Comparison of ENCODE assay signal across 12 cellular contexts in genomic region chr19:44692379-44692721, GRCh38. TPM values are rescaled to one million over a fixed set of nuclear protein-coding genes. Genes with fewer than 3 reads are reported as not detected.
DNase-seq lines count a peak whose midpoint lies in the region; ATAC-seq and TF ChIP-seq lines count a peak whose summit lies in the region.
"Had no signal": no experiment of that assay in that cellular context is flagged by ENCODE, and none has a peak within 500 bp of the region (broad histone marks: within the 10 kb centered on the region; RNA-seq: fewer than 3 reads in every experiment).

No MANE protein-coding gene starts in this region.

- CTCF ChIA-PET in activated CD8-positive, alpha-beta memory T cell treated with anti-CD3 and anti-CD28 coated beads, Interleukin-2, amount 10 ng/mL, durations not matched to agents 7 days and 5 days (lab: Charles Lee): interaction anchor here (1.0 to 8.7 kb wide), 3 partner anchors 32 to 92 kb away, joined by 4 to 117 read pairs (median 98); no protein-coding TSS in a partner anchor
- CTCF ChIA-PET in IMR-90 (lab: Yijun Ruan, JAX): no interaction called here

- no peak overlapping the region; the same call in 1 of the 2 replicates for H3K4ac ChIP-seq in IMR-90 (ENCODE audit: low read depth, low read length)

- peak overlapping the region; percentile 15; the same call in 1 of the 2 replicates for H2AK5ac ChIP-seq in IMR-90 (ENCODE audit: low read depth, low read length)

- peak; percentile 20 for ATAC-seq in activated CD8-positive, alpha-beta memory T cell treated with anti-CD3 and anti-CD28 coated beads, Interleukin-2, amount 10 ng/mL, durations not matched to agents 7 days and 5 days
- ATAC-seq in IMR-90 (ENCODE audit: low read depth) (no peak), sciatic nerve (no peak)

- H3K9me1 ChIP-seq in IMR-90 (ENCODE audit: insufficient read depth, low read length): peaks cover 4% of the 10 kb centered on the region; the same call in 1 of the 2 replicates

- no CpG with 5 or more reads among the region's 5 CpGs for WGBS in IMR-90 (ENCODE audit: extremely low coverage in 2 of 2, insufficient read length in 1 of 2), 2 experiments
- 14 to 27% (median 18%) methylated on average over 5 of the region's 5 CpGs for WGBS in spleen, 5 donors

- H3K27me3 ChIP-seq in IMR-90 (ENCODE audit: control insufficient read depth, insufficient read depth, low read length) (no peaks in the 10 kb centered on the region), spleen (replicated peaks in 1 of 7) (peaks cover 0 to 14% (median 0%) of the 10 kb centered on the region in 7 donors)

- POLR2A ChIA-PET in IMR-90 (lab: Charles Lee; ENCODE audit: unreplicated experiment): no interaction called here

- no peak for TF ChIP-seq RAD21 in IMR-90 (IDR thresholded peaks at IDR 0.05; ENCODE audit: low read length)

- H3K56ac ChIP-seq in IMR-90 (ENCODE audit: extremely low read depth, insufficient read depth, low read length): no peak overlapping the region

- TF ChIP-seq CTCF in IMR-90 (conservative IDR thresholded peaks at IDR 0.05; ENCODE audit: low read depth, low read length) (no peak), spleen (IDR thresholded peaks at IDR 0.05 in 8 of 11, conservative IDR thresholded peaks at IDR 0.05 in 3 of 11) (no peak)

- intact Hi-C loops in IMR-90 (cut with micrococcal nuclease) (no loop called here), spleen (cut with DNase I; ENCODE audit: low total_unique reads) (no loop called here), sciatic nerve (cut with DNase I) (no loop called here)
- intact Hi-C loops in dendritic cell treated with granulocyte-macrophage colony-stimulating factor and Interleukin-4, amounts not matched to agents 40 ng/mL and 50 ng/mL, for 4 days (cut with micrococcal nuclease): no loop called here

- peaks cover 25% of the 10 kb centered on the region for H3K4me1 Mint-ChIP-seq in activated CD8-positive, alpha-beta memory T cell treated with anti-CD3 and anti-CD28 coated beads, Interleukin-2, amount 10 ng/mL, durations not matched to agents 7 days and 5 days
- H3K4me1 Mint-ChIP-seq in dendritic cell treated with granulocyte-macrophage colony-stimulating factor and Interleukin-4, amounts not matched to agents 40 ng/mL and 50 ng/mL, for 4 days (ENCODE audit: low read depth): peaks cover 71% of the 10 kb centered on the region

- no peaks in the 10 kb centered on the region for H3K36me3 Mint-ChIP-seq in activated CD8-positive, alpha-beta memory T cell treated with anti-CD3 and anti-CD28 coated beads, Interleukin-2, amount 10 ng/mL, durations not matched to agents 7 days and 5 days
- no peaks in the 10 kb centered on the region for H3K36me3 Mint-ChIP-seq in dendritic cell treated with granulocyte-macrophage colony-stimulating factor and Interleukin-4, amounts not matched to agents 40 ng/mL and 50 ng/mL, for 4 days (ENCODE audit: low read depth)

- H3K9ac ChIP-seq in IMR-90 (ENCODE audit: low read depth, low read length): no peak overlapping the region

- H2BK120ac ChIP-seq in IMR-90 (ENCODE audit: low read depth, low read length): no peak overlapping the region; the same call in 1 of the 2 replicates

- no peak overlapping the region for H3K4me2 ChIP-seq in IMR-90 (ENCODE audit: low read depth, low read length)

- peak overlapping the region; percentile 26 for H3K4me3 Mint-ChIP-seq in activated CD8-positive, alpha-beta memory T cell treated with anti-CD3 and anti-CD28 coated beads, Interleukin-2, amount 10 ng/mL, durations not matched to agents 7 days and 5 days
- H3K4me3 Mint-ChIP-seq in dendritic cell treated with granulocyte-macrophage colony-stimulating factor and Interleukin-4, amounts not matched to agents 40 ng/mL and 50 ng/mL, for 4 days: peak overlapping the region; percentile 10
- H3K4me3 Mint-ChIP-seq: endodermal cell had no signal

- no peak overlapping the region for H3K27ac Mint-ChIP-seq in activated CD8-positive, alpha-beta memory T cell treated with anti-CD3 and anti-CD28 coated beads, Interleukin-2, amount 10 ng/mL, durations not matched to agents 7 days and 5 days
- peak overlapping the region; percentile 50 for H3K27ac Mint-ChIP-seq in dendritic cell treated with granulocyte-macrophage colony-stimulating factor and Interleukin-4, amounts not matched to agents 40 ng/mL and 50 ng/mL, for 4 days
- H3K27ac Mint-ChIP-seq: endodermal cell had no signal

- H2BK20ac ChIP-seq in IMR-90 (ENCODE audit: low read depth, low read length): no peak overlapping the region

- no peak overlapping the region for H3K4me3 ChIP-seq in IMR-90 (ENCODE audit: insufficient read depth, low read depth, low read length)
- H3K4me3 ChIP-seq in spleen: peak overlapping the region in 1 of 8 donors; percentile 33

- H3K27me3 Mint-ChIP-seq in activated CD8-positive, alpha-beta memory T cell treated with anti-CD3 and anti-CD28 coated beads, Interleukin-2, amount 10 ng/mL, durations not matched to agents 7 days and 5 days: peaks cover 51% of the 10 kb centered on the region
- H3K27me3 Mint-ChIP-seq in dendritic cell treated with granulocyte-macrophage colony-stimulating factor and Interleukin-4, amounts not matched to agents 40 ng/mL and 50 ng/mL, for 4 days: peaks cover 18% of the 10 kb centered on the region

- H3K9me3 ChIP-seq in IMR-90 (ENCODE audit: control insufficient read depth, insufficient read depth, low read length) (no peaks in the 10 kb centered on the region), spleen (no peaks in the 10 kb centered on the region)

- no peaks in the 10 kb centered on the region for H3K36me3 ChIP-seq in IMR-90 (ENCODE audit: control insufficient read depth, insufficient read depth, low read length)
- H3K36me3 ChIP-seq in spleen: no peaks in the 10 kb centered on the region

- peak overlapping the region; percentile 84 for H2AFZ ChIP-seq in IMR-90 (replicated peaks; ENCODE audit: low read length, poor library complexity)

- no peak overlapping the region for H3K14ac ChIP-seq in IMR-90 (replicated peaks; ENCODE audit: low read depth, low read length)

- no peak for TF ChIP-seq POLR2A in IMR-90 (IDR thresholded peaks at IDR 0.05; ENCODE audit: low read depth, low read length)
- TF ChIP-seq POLR2A in spleen (IDR thresholded peaks at IDR 0.05): no peak

- peak overlapping the region; percentile 85; the same call in 1 of the 3 replicates for H2BK15ac ChIP-seq in IMR-90 (ENCODE audit: low read depth, low read length)

- BruUV-seq in IMR-90 (replicated peaks; lab: Mats Ljungman, UMichigan): no TSS peak

- no peaks in the 10 kb centered on the region for H4K20me1 ChIP-seq in IMR-90 (ENCODE audit: insufficient read depth, low read length)

- dilution Hi-C loops in IMR-90 (cut with HindIII; ENCODE audit: low sequenced_read_pairs, unreplicated experiment): no loop called here

- H4K8ac ChIP-seq in IMR-90 (ENCODE audit: low read depth in 2 of 2, low read length in 2 of 2): peak overlapping the region in 1 of 2 experiments; percentile 27; a peak in 1 of 4 replicates

- H3K9me3 Mint-ChIP-seq in activated CD8-positive, alpha-beta memory T cell treated with anti-CD3 and anti-CD28 coated beads, Interleukin-2, amount 10 ng/mL, durations not matched to agents 7 days and 5 days (ENCODE audit: low read depth): no peaks in the 10 kb centered on the region
- H3K9me3 Mint-ChIP-seq in dendritic cell treated with granulocyte-macrophage colony-stimulating factor and Interleukin-4, amounts not matched to agents 40 ng/mL and 50 ng/mL, for 4 days: no peaks in the 10 kb centered on the region
- H3K9me3 Mint-ChIP-seq: endodermal cell had no signal

- H3K23ac ChIP-seq in IMR-90 (ENCODE audit: low read depth, low read length): no peak overlapping the region

- H3K4me1 ChIP-seq in IMR-90 (ENCODE audit: control insufficient read depth, insufficient read depth, low read length): peaks cover 6% of the 10 kb centered on the region
- peaks cover 14 to 74% (median 45%) of the 10 kb centered on the region in 6 donors for H3K4me1 ChIP-seq in spleen

- in situ Hi-C loops in IMR-90 (cut with MboI; ENCODE audit: low sequenced_read_pairs): no loop called here

- no peak overlapping the region for H4K5ac ChIP-seq in IMR-90 (ENCODE audit: low read depth, low read length)

- peak overlapping the region; percentile 31 for H2BK5ac ChIP-seq in IMR-90 (ENCODE audit: low read depth, low read length, poor library complexity, severe bottlenecking)

- H3K79me1 ChIP-seq in IMR-90 (ENCODE audit: low read depth in 1 of 2, low read length in 2 of 2): no peaks in the 10 kb centered on the region

- H4K91ac ChIP-seq in IMR-90 (ENCODE audit: insufficient read depth, low read depth, low read length): no peak overlapping the region; the same call in 1 of the 2 replicates

- no peak overlapping the region for H3K18ac ChIP-seq in IMR-90 (ENCODE audit: low read depth, low read length)

- H3K27ac ChIP-seq in IMR-90 (ENCODE audit: insufficient read depth, low read length) (no peak overlapping the region), spleen (peak overlapping the region; percentile 2 to 80 (median 64))

- DNase-seq in activated CD8-positive, alpha-beta memory T cell treated with anti-CD3 and anti-CD28 coated beads, Interleukin-2, amount 10 ng/mL, durations not matched to agents 7 days and 5 days: no peak
- no peak for DNase-seq in activated CD8-positive, alpha-beta memory T cell treated with anti-CD3 and anti-CD28 coated beads, Interleukin-2, amount 50 U/mL, for 48 hours
- DNase-seq in IMR-90 (no peak), spleen (no peak), sciatic nerve (ENCODE audit: low spot score) (no peak), amniotic stem cell (lab: John Stamatoyannopoulos, UW) (no peak), NCI-H1092 treated with DMSO at 0.1 percent for 48 hours (lab: John Stamatoyannopoulos, UW) (no peak)
- DNase-seq: endodermal cell, KG1 had no signal

- peak overlapping the region; percentile 16 for H2AK9ac ChIP-seq in IMR-90 (replicated peaks; ENCODE audit: low read depth, low read length, poor library complexity)

RNA-seq across cellular contexts. Expression of gene CEACAM16, which starts 6.6 kb away (rescaled TPM):
- total RNA-seq in activated CD8-positive, alpha-beta memory T cell treated with anti-CD3 and anti-CD28 coated beads, Interleukin-2, amount 10 ng/mL, durations not matched to agents 7 days and 5 days: not detected
- total RNA-seq in IMR-90 (2012; rRNA removed) (not detected in 2 replicates), spleen (not detected), sciatic nerve (not detected)
- polyA plus RNA-seq in IMR-90 (2012; rRNA removed) (not detected in 2 replicates), spleen (not detected)
- polyA plus RNA-seq in IMR-90 (2012; cell fraction: cytosol; rRNA removed): not detected in 2 replicates
- polyA plus RNA-seq in IMR-90 (2012; cell fraction: nucleus; rRNA removed; ENCODE audit: low replicate concordance): not detected in 2 replicates
- total RNA-seq: endodermal cell, kidney epithelial cell, urinary bladder had no signal
- polyA plus RNA-seq: urinary bladder had no signal

RNA-seq across cellular contexts. Expression of gene CEACAM19, which starts 21.1 kb away (rescaled TPM):
- total RNA-seq in activated CD8-positive, alpha-beta memory T cell treated with anti-CD3 and anti-CD28 coated beads, Interleukin-2, amount 10 ng/mL, durations not matched to agents 7 days and 5 days: under 1 TPM in 1 of 2 experiments, not detected in 1; 0.63 TPM
- total RNA-seq in IMR-90 (2012; rRNA removed) (0.56 and 0.72 TPM in 2 replicates), spleen (1 to 10 TPM; 2.3 to 6.8 (median 4.3) TPM), sciatic nerve (23.4 TPM)
- polyA plus RNA-seq in IMR-90 (2012; rRNA removed) (9.3 and 10.3 TPM in 2 replicates), spleen (1 to 10 TPM; 1.0 to 3.9 (median 3.5) TPM)
- 2.6 and 5.9 TPM in 2 replicates for polyA plus RNA-seq in IMR-90 (2012; cell fraction: cytosol; rRNA removed)
- 70.3 and 80.1 TPM in 2 replicates for polyA plus RNA-seq in IMR-90 (2012; cell fraction: nucleus; rRNA removed; ENCODE audit: low replicate concordance)

RNA-seq across cellular contexts. Expression of gene PVR, which starts 48.6 kb away (rescaled TPM):
- 1 to 10 TPM; 2.4 to 7.8 TPM for total RNA-seq in activated CD8-positive, alpha-beta memory T cell treated with anti-CD3 and anti-CD28 coated beads, Interleukin-2, amount 10 ng/mL, durations not matched to agents 7 days and 5 days
- total RNA-seq in IMR-90 (2012; rRNA removed) (93.0 and 106 TPM in 2 replicates), spleen (10 to 100 TPM; 10.2 to 18.4 (median 15.9) TPM), sciatic nerve (49.1 TPM)
- polyA plus RNA-seq in IMR-90 (2012; rRNA removed) (117 and 122 TPM in 2 replicates), spleen (1 to 10 TPM; 2.0 to 6.1 (median 3.5) TPM)
- polyA plus RNA-seq in IMR-90 (2012; cell fraction: cytosol; rRNA removed): 62.8 and 141 TPM in 2 replicates
- polyA plus RNA-seq in IMR-90 (2012; cell fraction: nucleus; rRNA removed; ENCODE audit: low replicate concordance): 130 and 154 TPM in 2 replicates

RNA-seq across cellular contexts. Expression of gene BCL3, which starts 56.2 kb away (rescaled TPM):
- 10 to 100 TPM; 56.3 to 60.3 TPM for total RNA-seq in activated CD8-positive, alpha-beta memory T cell treated with anti-CD3 and anti-CD28 coated beads, Interleukin-2, amount 10 ng/mL, durations not matched to agents 7 days and 5 days
- 1.6 and 1.9 TPM in 2 replicates for total RNA-seq in IMR-90 (2012; rRNA removed)
- polyA plus RNA-seq in IMR-90 (2012; rRNA removed): 24.1 and 26.0 TPM in 2 replicates
- polyA plus RNA-seq in IMR-90 (2012; cell fraction: cytosol; rRNA removed): 26.7 and 52.5 TPM in 2 replicates
- polyA plus RNA-seq in IMR-90 (2012; cell fraction: nucleus; rRNA removed; ENCODE audit: low replicate concordance): 76.1 and 110 TPM in 2 replicates
- 100 to 1,000 TPM in 4 of 7 donors, 10 to 100 TPM in 3; 64.3 to 229 (median 145) TPM for total RNA-seq in spleen
- 10 to 100 TPM; 26.5 to 56.7 (median 37.7) TPM for polyA plus RNA-seq in spleen
- total RNA-seq in sciatic nerve: 117 TPM
